ENCODE assay signal across 1 cellular context in the genomic region with DNA sequence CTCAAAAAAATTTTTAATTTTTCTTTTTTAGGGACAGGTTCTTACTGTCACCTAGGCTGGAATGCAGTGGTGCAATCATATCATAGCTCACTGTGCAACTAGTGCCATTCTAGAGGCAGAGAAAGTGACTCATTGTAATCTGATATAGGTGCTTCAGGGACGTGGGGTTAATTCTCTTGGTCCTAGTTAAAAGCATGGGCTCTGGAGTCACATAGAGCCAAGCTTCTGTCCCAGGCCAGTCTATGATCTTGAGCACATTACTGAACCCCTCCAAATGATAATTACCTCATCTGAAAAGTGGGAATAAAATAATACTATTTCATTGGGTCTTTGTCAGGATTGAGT.
TF ChIP-seq lines count a peak whose summit lies in the region.

No MANE protein-coding gene starts in this region.

TF ChIP-seq in HEK293, 187 proteins besides CTCF, POLR2A, EP300 and RAD21 (continued from another document):
- TF ChIP-seq, protein P1, sequence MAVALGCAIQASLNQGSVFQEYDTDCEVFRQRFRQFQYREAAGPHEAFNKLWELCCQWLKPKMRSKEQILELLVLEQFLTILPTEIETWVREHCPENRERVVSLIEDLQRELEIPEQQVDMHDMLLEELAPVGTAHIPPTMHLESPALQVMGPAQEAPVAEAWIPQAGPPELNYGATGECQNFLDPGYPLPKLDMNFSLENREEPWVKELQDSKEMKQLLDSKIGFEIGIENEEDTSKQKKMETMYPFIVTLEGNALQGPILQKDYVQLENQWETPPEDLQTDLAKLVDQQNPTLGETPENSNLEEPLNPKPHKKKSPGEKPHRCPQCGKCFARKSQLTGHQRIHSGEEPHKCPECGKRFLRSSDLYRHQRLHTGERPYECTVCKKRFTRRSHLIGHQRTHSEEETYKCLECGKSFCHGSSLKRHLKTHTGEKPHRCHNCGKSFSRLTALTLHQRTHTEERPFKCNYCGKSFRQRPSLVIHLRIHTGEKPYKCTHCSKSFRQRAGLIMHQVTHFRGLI (tag by site-specific recombination; IDR thresholded peaks at IDR 0.05) = no peak
- TF ChIP-seq ZNF585B (tag by site-specific recombination; IDR thresholded peaks at IDR 0.05) (no peak), OSR2 (tag by site-specific recombination; IDR thresholded peaks at IDR 0.05) (peak; percentile 39; the same call in 1 of the 2 replicates), ZNF324 (tag by site-specific recombination; IDR thresholded peaks at IDR 0.05) (0 out of 2 replicates have a peak, but pooled peaks have one; percentile 27)
